In genomic region chr11:95924414-95924760, GRCh38 we compare ENCODE assay signal across 8 cellular contexts. TPM values are rescaled to one million over a fixed set of nuclear protein-coding genes. Genes with fewer than 3 reads are reported as not detected.
DNase-seq lines count a peak whose midpoint lies in the region; ATAC-seq and TF ChIP-seq lines count a peak whose summit lies in the region.

No MANE protein-coding gene starts in this region.

- H3K27me3 ChIP-seq in AG04450 (ENCODE audit: control insufficient read depth, insufficient read depth, low read length) (no peaks in the 10 kb centered on the region), muscle layer of duodenum (ENCODE audit: low read depth, low read length) (no peaks in the 10 kb centered on the region)
- H3K27me3 ChIP-seq in effector memory CD4-positive, alpha-beta T cell (replicated peaks; ENCODE audit: control insufficient read depth, insufficient read depth, low read length, poor library complexity, severe bottlenecking): no peaks in the 10 kb centered on the region

- POLR2A ChIA-PET in AG04450 (lab: Yijun Ruan, JAX) (interaction anchor here (0.7 to 1.2 kb wide), 4 partner anchors 25 to 418 kb away, joined by 3 to 4 read pairs (median 4); partner anchors contain the start of gene MAML2), HEK293T (lab: Yijun Ruan, JAX) (interaction anchor here (0.7 to 2.0 kb wide), 6 partner anchors 17 to 325 kb away, joined by 3 to 7 read pairs (median 3); partner anchors contain the start of gene FAM76B)

- CTCF ChIA-PET in AG04450 (lab: Charles Lee) (interaction anchor here (0.9 to 1.5 kb wide), 2 partner anchors 89 to 470 kb away, joined by 3 read pairs; no protein-coding TSS in a partner anchor), HEK293T (lab: Yijun Ruan, JAX) (no interaction called here)

- peak; percentile 11 for ATAC-seq in GM21528 (IDR thresholded peaks at IDR 0.05; ENCODE audit: low FRiP score, unreplicated experiment)

- H3K36me3 ChIP-seq in effector memory CD4-positive, alpha-beta T cell (ENCODE audit: control insufficient read depth, insufficient read depth, low read length): no peaks in the 10 kb centered on the region
- peaks cover 0 to 10% of the 10 kb centered on the region in 2 donors for H3K36me3 ChIP-seq in muscle layer of duodenum (ENCODE audit: control insufficient read depth in 1 of 2, insufficient read depth in 2 of 2, low read length in 2 of 2)

- H3K27ac ChIP-seq in AG04450 (ENCODE audit: low read depth, low read length) (peak overlapping the region; percentile 97), muscle layer of duodenum (ENCODE audit: low read length) (peak overlapping the region; percentile 95)
- H3K27ac ChIP-seq in effector memory CD4-positive, alpha-beta T cell (ENCODE audit: insufficient read depth, low read length, poor library complexity, severe bottlenecking): no peak overlapping the region

- H3K4me3 ChIP-seq in AG04450 (ENCODE audit: low read depth, low read length) (peak overlapping the region; percentile 92), muscle layer of duodenum (ENCODE audit: low read depth in 1 of 2, low read length in 2 of 2) (peak overlapping the region; percentile 82 to 92)
- H3K4me3 ChIP-seq in effector memory CD4-positive, alpha-beta T cell (ENCODE audit: insufficient read depth, low read depth, low read length, poor library complexity, severe bottlenecking): peak overlapping the region; percentile 90

- H3K9me3 ChIP-seq in AG04450 (ENCODE audit: control insufficient read depth, insufficient read depth, low read length) (no peaks in the 10 kb centered on the region; the same call in 1 of the 2 replicates), muscle layer of duodenum (ENCODE audit: control insufficient read depth in 1 of 2, low read length in 2 of 2) (no peaks in the 10 kb centered on the region)
- H3K9me3 ChIP-seq in effector memory CD4-positive, alpha-beta T cell (ENCODE audit: control insufficient read depth, low read length): no peaks in the 10 kb centered on the region

- peaks cover 5% of the 10 kb centered on the region for H3K4me1 ChIP-seq in effector memory CD4-positive, alpha-beta T cell (ENCODE audit: control insufficient read depth, insufficient read depth, low read length, poor library complexity, severe bottlenecking)
- peaks cover 13 to 20% of the 10 kb centered on the region in 2 donors for H3K4me1 ChIP-seq in muscle layer of duodenum (ENCODE audit: control insufficient read depth in 1 of 2, insufficient read depth in 2 of 2, low read length in 2 of 2)

- no peak for TF ChIP-seq CTCF in AG04450 (IDR thresholded peaks at IDR 0.05; ENCODE audit: low read depth, low read length)

- no peak for DNase-seq in AG04450 (ENCODE audit: low read depth, low spot score)
- peak; percentile 62 for DNase-seq in OCI-M1 (lab: John Stamatoyannopoulos, UW)
- no peak for DNase-seq in effector memory CD4-positive, alpha-beta T cell
- no peak for DNase-seq in HuH-7.5 (ENCODE audit: low spot score)
- DNase-seq in stimulated activated CD4-positive, alpha-beta T cell treated with anti-CD3 and anti-CD28 coated beads, Interleukin-4, amount 100 ng/mL, for 24 hours: no peak
- DNase-seq in HEK293T (ENCODE audit: extremely low spot score): no peak

TF ChIP-seq in HEK293T, 16 proteins besides CTCF, POLR2A, EP300 and RAD21:
- no peak for TF ChIP-seq ELF4 (IDR thresholded peaks at IDR 0.05)
- TF ChIP-seq SUZ12 (IDR thresholded peaks at IDR 0.05): no peak
- no peak for TF ChIP-seq LEF1 (IDR thresholded peaks at IDR 0.05; ENCODE audit: borderline replicate concordance)
- TF ChIP-seq SP1 (IDR thresholded peaks at IDR 0.05): no peak
- TF ChIP-seq L3MBTL2 (conservative IDR thresholded peaks at IDR 0.05): no peak
- TF ChIP-seq FOXM1 (IDR thresholded peaks at IDR 0.05; ENCODE audit: borderline replicate concordance): no peak
- TF ChIP-seq PKNOX1 (IDR thresholded peaks at IDR 0.05): no peak
- no peak for TF ChIP-seq ARNT (IDR thresholded peaks at IDR 0.05)
- no peak for TF ChIP-seq FOXK2 (IDR thresholded peaks at IDR 0.05)
- no peak for TF ChIP-seq FOXA1 (IDR thresholded peaks at IDR 0.05)
- TF ChIP-seq TARDBP (IDR thresholded peaks at IDR 0.05): no peak
- no peak for TF ChIP-seq ZNF384 (IDR thresholded peaks at IDR 0.05)
- TF ChIP-seq CTBP1 (IDR thresholded peaks at IDR 0.05; ENCODE audit: borderline replicate concordance): no peak
- no peak for TF ChIP-seq HDGF (IDR thresholded peaks at IDR 0.05; ENCODE audit: borderline replicate concordance)
- TF ChIP-seq NFRKB (IDR thresholded peaks at IDR 0.05): no peak
- TF ChIP-seq BHLHE40 (IDR thresholded peaks at IDR 0.05; ENCODE audit: borderline replicate concordance): no peak

RNA-seq across cellular contexts. Expression of gene MTMR2, which starts 0.5 kb away (rescaled TPM):
- polyA plus RNA-seq in AG04450 (2011; rRNA removed): 34.8 and 43.3 TPM in 2 replicates
- 30.6 and 50.5 TPM in 2 replicates for polyA minus RNA-seq in AG04450 (2011; rRNA and poly(A)+ RNA removed)
